Comparison of ENCODE assay signal across 8 cellular contexts in genomic region chr2:196234672-196235071, GRCh38.
DNase-seq lines count a peak whose midpoint lies in the region; ATAC-seq lines count a peak whose summit lies in the region.

No MANE protein-coding gene starts in this region.

- H3K4me3 Mint-ChIP-seq in activated CD4-positive, alpha-beta T cell treated with anti-CD3 and anti-CD28 coated beads, Interleukin-2, amount 10 ng/mL, durations not matched to agents 24 days and 14 days = peak overlapping the region; percentile 9
- H3K4me3 Mint-ChIP-seq in stimulated activated naive CD8-positive, alpha-beta T cell treated with anti-CD3 and anti-CD28 coated beads, Interleukin-15, amount 100 ng/mL, for 72 hours = peak overlapping the region; percentile 44 to 52

- peak; percentile 51 for ATAC-seq in HG03432 (IDR thresholded peaks at IDR 0.05; ENCODE audit: unreplicated experiment)
- peak; percentile 80 for ATAC-seq in stimulated activated naive CD8-positive, alpha-beta T cell treated with anti-CD3 and anti-CD28 coated beads, Interleukin-15, amount 100 ng/mL, for 72 hours
- no peak for ATAC-seq in HG03439 (IDR thresholded peaks at IDR 0.05; ENCODE audit: unreplicated experiment)
- ATAC-seq in sciatic nerve = no peak

- peaks cover 7% of the 10 kb centered on the region for H3K9me3 Mint-ChIP-seq in activated CD4-positive, alpha-beta T cell treated with anti-CD3 and anti-CD28 coated beads, Interleukin-2, amount 10 ng/mL, durations not matched to agents 24 days and 14 days
- no peaks in the 10 kb centered on the region for H3K9me3 Mint-ChIP-seq in stimulated activated naive CD8-positive, alpha-beta T cell treated with anti-CD3 and anti-CD28 coated beads, Interleukin-15, amount 100 ng/mL, for 72 hours

- H3K27ac Mint-ChIP-seq in activated CD4-positive, alpha-beta T cell treated with anti-CD3 and anti-CD28 coated beads, Interleukin-2, amount 10 ng/mL, durations not matched to agents 24 days and 14 days = peak overlapping the region; percentile 72
- peak overlapping the region; percentile 53 to 94 for H3K27ac Mint-ChIP-seq in stimulated activated naive CD8-positive, alpha-beta T cell treated with anti-CD3 and anti-CD28 coated beads, Interleukin-15, amount 100 ng/mL, for 72 hours

- H3K27me3 Mint-ChIP-seq in activated CD4-positive, alpha-beta T cell treated with anti-CD3 and anti-CD28 coated beads, Interleukin-2, amount 10 ng/mL, durations not matched to agents 24 days and 14 days = no peaks in the 10 kb centered on the region
- H3K27me3 Mint-ChIP-seq in stimulated activated naive CD8-positive, alpha-beta T cell treated with anti-CD3 and anti-CD28 coated beads, Interleukin-15, amount 100 ng/mL, for 72 hours = no peaks in the 10 kb centered on the region

- intact Hi-C loops in activated CD4-positive, alpha-beta T cell treated with anti-CD3 and anti-CD28 coated beads, Interleukin-2, amount 10 ng/mL, durations not matched to agents 24 days and 14 days (cut with micrococcal nuclease) = loop anchor here (1.0 to 5.0 kb wide), 4 partner anchors 8 to 33 kb away; no protein-coding TSS in a partner anchor
- intact Hi-C loops in sciatic nerve (cut with DNase I) = no loop called here

- peaks cover 13% of the 10 kb centered on the region for H3K36me3 Mint-ChIP-seq in activated CD4-positive, alpha-beta T cell treated with anti-CD3 and anti-CD28 coated beads, Interleukin-2, amount 10 ng/mL, durations not matched to agents 24 days and 14 days (ENCODE audit: low read depth)

- peaks cover 83% of the 10 kb centered on the region for H3K4me1 Mint-ChIP-seq in activated CD4-positive, alpha-beta T cell treated with anti-CD3 and anti-CD28 coated beads, Interleukin-2, amount 10 ng/mL, durations not matched to agents 24 days and 14 days
- H3K4me1 Mint-ChIP-seq in stimulated activated naive CD8-positive, alpha-beta T cell treated with anti-CD3 and anti-CD28 coated beads, Interleukin-15, amount 100 ng/mL, for 72 hours = peaks cover 93% of the 10 kb centered on the region

- DNase-seq in ELR (ENCODE audit: low read depth) = peak; percentile 88
- DNase-seq in activated CD4-positive, alpha-beta T cell treated with anti-CD3 and anti-CD28 coated beads, Interleukin-2, amount 10 ng/mL, durations not matched to agents 24 days and 14 days = peak; percentile 87
- peak; percentile 84 for DNase-seq in fibroblast of gingiva (ENCODE audit: low read depth)
- peak; percentile 62 to 87 for DNase-seq in stimulated activated naive CD8-positive, alpha-beta T cell treated with anti-CD3 and anti-CD28 coated beads, Interleukin-15, amount 100 ng/mL, for 72 hours
- no peak for DNase-seq in COLO829 (ENCODE audit: low spot score)
- no peak for DNase-seq in sciatic nerve (ENCODE audit: low spot score)

Comparison
In these comparisons a context has a peak if more than half of its experiments do, and no peak if none do; other contexts are left out.
1. DNase-seq: peak in ELR (single experiment), activated CD4-positive, alpha-beta T cell treated with anti-CD3 and anti-CD28 coated beads, Interleukin-2, amount 10 ng/mL, durations not matched to agents 24 days and 14 days (single experiment), fibroblast of gingiva (single experiment) and stimulated activated naive CD8-positive, alpha-beta T cell treated with anti-CD3 and anti-CD28 coated beads, Interleukin-15, amount 100 ng/mL, for 72 hours (2 of 2); none in COLO829 (single experiment) and sciatic nerve (single experiment).
2. ATAC-seq: peak in HG03432 (single experiment) and stimulated activated naive CD8-positive, alpha-beta T cell treated with anti-CD3 and anti-CD28 coated beads, Interleukin-15, amount 100 ng/mL, for 72 hours (single experiment); none in HG03439 (single experiment) and sciatic nerve (single experiment).